In genomic region chr3:168085491-168086119, GRCh38 we compare ENCODE assay signal across 10 cellular contexts. TPM values are rescaled to one million over a fixed set of nuclear protein-coding genes. Genes with fewer than 3 reads are reported as not detected.
DNase-seq lines count a peak whose midpoint lies in the region; ATAC-seq and TF ChIP-seq lines count a peak whose summit lies in the region.
"Had no signal": no experiment of that assay in that cellular context is flagged by ENCODE, and none has a peak within 500 bp of the region (broad histone marks: within the 10 kb centered on the region; RNA-seq: fewer than 3 reads in every experiment).

No MANE protein-coding gene starts in this region.

- TF ChIP-seq POLR2A in thyroid gland (IDR thresholded peaks at IDR 0.05) (no peak), spleen (IDR thresholded peaks at IDR 0.05) (no peak)

- DNase-seq in Kasumi-1 (lab: John Stamatoyannopoulos, UW) (peak; percentile 31 to 47), NCI-H446 treated with DMSO at 0.1 percent for 48 hours (lab: John Stamatoyannopoulos, UW) (no peak), thyroid gland (no peak), spleen (no peak)
- DNase-seq: activated T-cell treated with anti-CD3 and anti-CD28 coated beads, Interleukin-2, amount 50 U/mL, for 4 hours; left cardiac atrium had no signal

- H3K9me3 ChIP-seq in thyroid gland (no peaks in the 10 kb centered on the region), spleen (no peaks in the 10 kb centered on the region)

- 84 to 93% methylated on average over 4 of the region's 4 CpGs for WGBS in thyroid gland, 2 donors
- WGBS in spleen, 5 donors, result 57 to 67% (median 65%) methylated on average over 4 of the region's 4 CpGs

- intact Hi-C loops in thyroid gland (cut with DNase I), result no loop called here
- intact Hi-C loops in spleen (cut with DNase I; ENCODE audit: low total_unique reads), result no loop called here

- H3K4me1 ChIP-seq in thyroid gland (no peaks in the 10 kb centered on the region), spleen (peaks cover 0 to 17% (median 9%) of the 10 kb centered on the region in 6 donors)

- H3K27me3 ChIP-seq in thyroid gland, result no peaks in the 10 kb centered on the region
- H3K27me3 ChIP-seq in spleen (replicated peaks in 1 of 7), result no peaks in the 10 kb centered on the region

- peak; percentile 74 for ATAC-seq in GM19452 (IDR thresholded peaks at IDR 0.05; ENCODE audit: unreplicated experiment)
- ATAC-seq in HG02885 (IDR thresholded peaks at IDR 0.05; ENCODE audit: poor library complexity, unreplicated experiment), result peak; percentile 46
- no peak for ATAC-seq in HG03521 (IDR thresholded peaks at IDR 0.05; ENCODE audit: unreplicated experiment)
- ATAC-seq: activated T-cell treated with anti-CD3 and anti-CD28 coated beads, Interleukin-2, amount 50 U/mL, for 4 hours; left cardiac atrium had no signal

- H3K27ac ChIP-seq in thyroid gland (no peak overlapping the region), spleen (no peak overlapping the region)

- H3K36me3 ChIP-seq in thyroid gland (no peaks in the 10 kb centered on the region), spleen (no peaks in the 10 kb centered on the region)

- TF ChIP-seq CTCF in thyroid gland (IDR thresholded peaks at IDR 0.05), result no peak
- no peak for TF ChIP-seq CTCF in spleen (IDR thresholded peaks at IDR 0.05 in 8 of 11, conservative IDR thresholded peaks at IDR 0.05 in 3 of 11)

- H3K4me3 ChIP-seq in GM08714 (ENCODE audit: low read length) (peak overlapping the region; percentile 31; the same call in 1 of the 2 replicates), thyroid gland (replicated peaks in 1 of 3) (no peak overlapping the region), spleen (no peak overlapping the region)

RNA-seq across cellular contexts. Expression of gene GOLIM4, which starts 10.1 kb away (rescaled TPM):
- total RNA-seq in thyroid gland (10 to 100 TPM; 32.2 to 41.8 (median 34.2) TPM), spleen (10 to 100 TPM; 19.7 to 44.8 (median 33.7) TPM)
- 1 to 10 TPM; 5.5 to 8.1 (median 5.9) TPM for polyA plus RNA-seq in spleen

Comparison
In these comparisons a context has a peak if more than half of its experiments do, and no peak if none do; other contexts are left out.
1. DNase-seq: peak in Kasumi-1 (2 of 2); none in NCI-H446 treated with DMSO at 0.1 percent for 48 hours (single experiment), thyroid gland (0 of 2) and spleen (single experiment).